ENCODE assay signal across 8 cellular contexts in genomic region chr17:34146440-34147043, GRCh38.
DNase-seq lines count a peak whose midpoint lies in the region.

No MANE protein-coding gene starts in this region.

- DNase-seq in NCI-H2227 (lab: John Stamatoyannopoulos, UW; ENCODE audit: unreplicated experiment) (peak; percentile 30), NCI-H2227 treated with DMSO at 0.1 percent for 48 hours (lab: John Stamatoyannopoulos, UW) (no peak), NCI-H526 (lab: John Stamatoyannopoulos, UW) (peak; percentile 46 to 88), activated T-cell treated with anti-CD3 and anti-CD28 coated beads for 24 hours (ENCODE audit: low read depth) (peak; percentile 16), glomerular visceral epithelial cell (ENCODE audit: extremely low spot score) (peak; percentile 28), amniotic stem cell (lab: John Stamatoyannopoulos, UW) (no peak), NCI-H510A (lab: John Stamatoyannopoulos, UW) (no peak)
- DNase-seq in stimulated activated CD4-positive, alpha-beta T cell treated with anti-CD3 and anti-CD28 coated beads, Interleukin-12 subunit alpha, Interleukin-12 subunit beta, amount 100 ng/mL, for 48 hours (ENCODE audit: low read depth in 2 of 3, low spot score in 1 of 3) = peak; percentile 29 to 59 (median 35)

Comparison
In these comparisons a context has a peak if more than half of its experiments do, and no peak if none do; other contexts are left out.
1. DNase-seq: peak in NCI-H2227 (single experiment), NCI-H526 (2 of 2), activated T-cell treated with anti-CD3 and anti-CD28 coated beads for 24 hours (single experiment), glomerular visceral epithelial cell (single experiment) and stimulated activated CD4-positive, alpha-beta T cell treated with anti-CD3 and anti-CD28 coated beads, Interleukin-12 subunit alpha, Interleukin-12 subunit beta, amount 100 ng/mL, for 48 hours (3 of 3); none in NCI-H2227 treated with DMSO at 0.1 percent for 48 hours (single experiment), amniotic stem cell (single experiment) and NCI-H510A (single experiment).